Comparison of ENCODE assay signal across 8 cellular contexts in the genomic region with DNA sequence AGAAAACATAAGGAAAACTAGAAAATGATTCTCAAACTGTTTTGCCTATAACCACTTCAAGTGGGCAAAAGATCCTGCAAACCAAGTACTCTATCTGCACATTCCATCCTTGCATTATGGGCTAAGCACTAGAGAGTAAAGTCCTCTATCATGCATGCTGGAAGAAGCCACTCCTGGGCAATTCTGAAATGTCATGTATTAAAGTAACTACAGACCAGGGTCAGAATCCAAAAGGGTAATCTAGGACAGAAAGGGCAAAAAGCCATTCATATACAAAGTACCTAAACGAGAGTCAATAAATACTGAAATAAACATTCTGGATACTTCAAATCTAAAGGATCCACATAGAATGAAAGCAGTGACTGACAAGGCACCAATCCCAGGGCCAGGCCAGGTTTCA. TPM values are rescaled to one million over a fixed set of nuclear protein-coding genes. Genes with fewer than 3 reads are reported as not detected.
DNase-seq lines count a peak whose midpoint lies in the region; ATAC-seq, FAIRE-seq and TF ChIP-seq lines count a peak whose summit lies in the region.

No MANE protein-coding gene starts in this region.

- peaks cover 5% of the 10 kb centered on the region; the same call in 1 of the 2 replicates for H3K4me1 ChIP-seq in GM23338 (ENCODE audit: insufficient read depth)
- peaks cover 5% of the 10 kb centered on the region for H3K4me1 ChIP-seq in hepatocyte (ENCODE audit: insufficient read depth)
- no peaks in the 10 kb centered on the region for H3K4me1 ChIP-seq in skeletal muscle satellite cell (ENCODE audit: control insufficient read depth, insufficient read depth, low read length)

- no peaks in the 10 kb centered on the region for H3F3A ChIP-seq in GM23338 (replicated peaks; ENCODE audit: low read depth)

- H3K36me3 ChIP-seq in GM23338 (ENCODE audit: insufficient read depth) (no peaks in the 10 kb centered on the region), hepatocyte (replicated peaks; ENCODE audit: insufficient read depth, low read depth) (no peaks in the 10 kb centered on the region), skeletal muscle satellite cell (ENCODE audit: insufficient read depth, low read length) (peaks cover under 1% of the 10 kb centered on the region)

- DNase-seq in GM23338 (ENCODE audit: low spot score) = no peak
- peak; percentile 7 for DNase-seq in hepatocyte (ENCODE audit: low spot score)
- no peak for DNase-seq in GM12891 (ENCODE audit: insufficient read length, low spot score)
- DNase-seq in RCC 7860 (ENCODE audit: low spot score) = no peak
- no peak for DNase-seq in activated CD8-positive, alpha-beta memory T cell treated with anti-CD3 and anti-CD28 coated beads for 24 hours
- DNase-seq in posterior cingulate gyrus = no peak

- peaks cover 5% of the 10 kb centered on the region for H3K27me3 Mint-ChIP-seq in GM23338 (ENCODE audit: insufficient read depth, low read depth, poor library complexity)

- H4K20me1 ChIP-seq in GM23338 (replicated peaks; ENCODE audit: insufficient read depth) = no peaks in the 10 kb centered on the region
- no peaks in the 10 kb centered on the region for H4K20me1 ChIP-seq in hepatocyte (ENCODE audit: insufficient read depth, poor library complexity, severe bottlenecking)

- no peak for TF ChIP-seq POLR2A in GM12891 (IDR thresholded peaks at IDR 0.05; ENCODE audit: low read depth, low read length)

- TF ChIP-seq CTCF in GM23338 (conservative IDR thresholded peaks at IDR 0.05; ENCODE audit: low read depth in 2 of 2) = no peak
- TF ChIP-seq CTCF in WI38 (IDR thresholded peaks at IDR 0.05; ENCODE audit: low read depth, low read length) = no peak
- no peak for TF ChIP-seq CTCF in hepatocyte (IDR thresholded peaks at IDR 0.05; ENCODE audit: poor library complexity)

- peak overlapping the region; percentile 85 for H3K9ac ChIP-seq in skeletal muscle satellite cell (ENCODE audit: low read depth, low read length)

- no peak overlapping the region for H2AFZ ChIP-seq in GM23338
- peak overlapping the region; percentile 67 for H2AFZ ChIP-seq in hepatocyte

- H3K79me2 ChIP-seq in GM23338 (replicated peaks; ENCODE audit: insufficient read depth) = peaks cover 39% of the 10 kb centered on the region
- peaks cover 44% of the 10 kb centered on the region for H3K79me2 ChIP-seq in hepatocyte

- no peak overlapping the region for H3K27ac Mint-ChIP-seq in GM23338

- ATAC-seq in GM23338 = no peak

- H3K9me3 ChIP-seq in hepatocyte (ENCODE audit: low read depth) (no peaks in the 10 kb centered on the region), skeletal muscle satellite cell (replicated peaks; ENCODE audit: low read length) (no peaks in the 10 kb centered on the region)

- H3K4me3 ChIP-seq in GM23338 = peak overlapping the region; percentile 76
- peak overlapping the region; percentile 72 for H3K4me3 ChIP-seq in WI38 (ENCODE audit: low read depth, low read length)
- H3K4me3 ChIP-seq in hepatocyte = peak overlapping the region; percentile 64
- peak overlapping the region; percentile 82 for H3K4me3 ChIP-seq in skeletal muscle satellite cell (ENCODE audit: low read length)

- H3K4me2 ChIP-seq in GM23338 = peak overlapping the region; percentile 83
- peak overlapping the region; percentile 73 for H3K4me2 ChIP-seq in hepatocyte
- H3K4me2 ChIP-seq in skeletal muscle satellite cell (ENCODE audit: low read length) = peak overlapping the region; percentile 82

- WGBS in hepatocyte (ENCODE audit: low lambda C conversion rate, missing lambda C conversion rate) = 47% methylated on average over 1 of the region's 1 CpG

- H3K4me3 Mint-ChIP-seq in GM23338 = peak overlapping the region; percentile 97

- FAIRE-seq in GM12891 (lab: Jason Lieb, UNC) = no peak
- no peak for FAIRE-seq in RCC 7860 (lab: Jason Lieb, UNC)

- H3K4me1 Mint-ChIP-seq in GM23338 = peaks cover 5% of the 10 kb centered on the region; the same call in 2 of the 3 replicates

- no peaks in the 10 kb centered on the region for H3K27me3 ChIP-seq in GM23338 (ENCODE audit: insufficient read depth)
- no peaks in the 10 kb centered on the region for H3K27me3 ChIP-seq in hepatocyte
- no peaks in the 10 kb centered on the region for H3K27me3 ChIP-seq in skeletal muscle satellite cell (ENCODE audit: control insufficient read depth, insufficient read depth, low read length)

- no peaks in the 10 kb centered on the region for H3K9me3 Mint-ChIP-seq in GM23338

- peaks cover 12% of the 10 kb centered on the region; the same call in 2 of the 3 replicates for H3K36me3 Mint-ChIP-seq in GM23338 (ENCODE audit: low read depth)

- intact Hi-C loops in posterior cingulate gyrus (cut with DNase I) = loop anchor here (1.0 kb wide), 1 partner anchor 28 kb away; a partner anchor contains a TSS

- H3K9me2 ChIP-seq in GM23338 (ENCODE audit: insufficient read depth) (no peaks in the 10 kb centered on the region), hepatocyte (replicated peaks; ENCODE audit: insufficient read depth) (no peaks in the 10 kb centered on the region)

- H3K27ac ChIP-seq in GM23338 (ENCODE audit: low read depth) = no peak overlapping the region
- peak overlapping the region; percentile 95 for H3K27ac ChIP-seq in hepatocyte

TF ChIP-seq in GM12891, 5 proteins besides CTCF, POLR2A, EP300 and RAD21:
- TF ChIP-seq PAX5 (IDR thresholded peaks at IDR 0.05; ENCODE audit: insufficient read depth, low read length, severe bottlenecking) (no peak), POU2F2 (IDR thresholded peaks at IDR 0.05; ENCODE audit: low read depth, low read length) (no peak), SPI1 (IDR thresholded peaks at IDR 0.05; ENCODE audit: low read depth, low read length) (no peak), POLR2AphosphoS5 (IDR thresholded peaks at IDR 0.05; ENCODE audit: low read depth, low read length) (no peak), TAF1 (IDR thresholded peaks at IDR 0.05; ENCODE audit: low read depth, low read length) (no peak)

RNA-seq across cellular contexts. Expression of a gene that starts 1.1 kb away (rescaled TPM):
- 70.8 and 75.3 TPM in 2 replicates for total RNA-seq in GM23338 (2014; rRNA removed; shearing (Covaris generic))
- polyA plus RNA-seq in GM23338 (2016; fragmentation: Nextera tagmentation; extraction: Ambion mirVana) = 27.9 and 28.5 TPM in 2 replicates
- total RNA-seq in hepatocyte = 61.0 and 68.8 TPM in 2 replicates
- 7.5 and 8.3 TPM in 2 replicates for polyA plus RNA-seq in hepatocyte
- total RNA-seq in skeletal muscle satellite cell (2012; rRNA removed) = 48.9 and 55.0 TPM in 2 replicates
- 31.6 TPM for polyA plus RNA-seq in GM12891 (2012; ENCODE audit: low read depth, missing spikeins)

RNA-seq across cellular contexts. Expression of a gene that starts 28.6 kb away (rescaled TPM):
- 26.6 and 31.4 TPM in 2 replicates for total RNA-seq in GM23338 (2014; rRNA removed; shearing (Covaris generic))
- polyA plus RNA-seq in GM23338 (2016; fragmentation: Nextera tagmentation; extraction: Ambion mirVana) (7.0 and 8.0 TPM in 2 replicates), hepatocyte (3.5 and 6.3 TPM in 2 replicates)
- 9.7 and 10.8 TPM in 2 replicates for total RNA-seq in hepatocyte
- total RNA-seq in skeletal muscle satellite cell (2012; rRNA removed) = 1.8 and 2.2 TPM in 2 replicates
- polyA plus RNA-seq in GM12891 (2012; ENCODE audit: low read depth, missing spikeins) = 2.4 TPM

RNA-seq across cellular contexts. Expression of a gene that starts 39.5 kb away (rescaled TPM):
- not detected in 2 replicates for total RNA-seq in GM23338 (2014; rRNA removed; shearing (Covaris generic))
- 0.79 and 1.1 TPM in 2 replicates for polyA plus RNA-seq in GM23338 (2016; fragmentation: Nextera tagmentation; extraction: Ambion mirVana)
- total RNA-seq in hepatocyte = not detected in 2 replicates
- polyA plus RNA-seq in hepatocyte = not detected in 2 replicates
- not detected in 2 replicates for total RNA-seq in skeletal muscle satellite cell (2012; rRNA removed)
- 4.8 TPM for polyA plus RNA-seq in GM12891 (2012; ENCODE audit: low read depth, missing spikeins)

RNA-seq across cellular contexts. Expression of a gene that starts 44.3 kb away (rescaled TPM):
- total RNA-seq in GM23338 (2014; rRNA removed; shearing (Covaris generic)) = not detected in 2 replicates
- 0.26 and 0.31 TPM in 2 replicates for polyA plus RNA-seq in GM23338 (2016; fragmentation: Nextera tagmentation; extraction: Ambion mirVana)
- total RNA-seq in hepatocyte = 7.1 and 14.1 TPM in 2 replicates
- 11.2 and 13.5 TPM in 2 replicates for polyA plus RNA-seq in hepatocyte
- total RNA-seq in skeletal muscle satellite cell (2012; rRNA removed) = not detected in 2 replicates
- polyA plus RNA-seq in GM12891 (2012; ENCODE audit: low read depth, missing spikeins) = 243 TPM

RNA-seq across cellular contexts. Expression of a gene that starts 51.3 kb away (rescaled TPM):
- total RNA-seq in GM23338 (2014; rRNA removed; shearing (Covaris generic)) = 35.2 and 40.6 TPM in 2 replicates
- 6.9 and 7.1 TPM in 2 replicates for polyA plus RNA-seq in GM23338 (2016; fragmentation: Nextera tagmentation; extraction: Ambion mirVana)
- total RNA-seq in hepatocyte = 24.9 and 32.7 TPM in 2 replicates
- 12.9 and 15.7 TPM in 2 replicates for polyA plus RNA-seq in hepatocyte
- 9.0 and 11.4 TPM in 2 replicates for total RNA-seq in skeletal muscle satellite cell (2012; rRNA removed)
- polyA plus RNA-seq in GM12891 (2012; ENCODE audit: low read depth, missing spikeins) = 21.0 TPM
